ENCODE assay signal across 9 cellular contexts in genomic region chr2:20450201-20451108, GRCh38. TPM values are rescaled to one million over a fixed set of nuclear protein-coding genes. Genes with fewer than 3 reads are reported as not detected.
DNase-seq lines count a peak whose midpoint lies in the region; ATAC-seq lines count a peak whose summit lies in the region.
"Had no signal": no experiment of that assay in that cellular context is flagged by ENCODE, and none has a peak within 500 bp of the region (broad histone marks: within the 10 kb centered on the region; RNA-seq: fewer than 3 reads in every experiment).

No MANE protein-coding gene starts in this region.

- peak overlapping the region; percentile 78 for H3K27ac ChIP-seq in SK-N-MC

- DNase-seq in Ammon's horn (ENCODE audit: low spot score) (peak; percentile 95), SK-N-MC (ENCODE audit: low read depth, low spot score) (peak; percentile 55), foreskin melanocyte (peak; percentile 91), occipital lobe (lab: John Stamatoyannopoulos, UW) (peak; percentile 81), SHP77 treated with DMSO at 0.1 percent for 48 hours (lab: John Stamatoyannopoulos, UW) (no peak)
- no peak for DNase-seq in activated CD4-positive, alpha-beta T cell treated with anti-CD3 and anti-CD28 coated beads, Interleukin-2, amount 50 U/mL, for 48 hours
- no peak for DNase-seq in stimulated activated CD4-positive, alpha-beta T cell treated with anti-CD3 and anti-CD28 coated beads, Interleukin-4, amount 100 ng/mL, for 1 hour

- peak overlapping the region; percentile 97 for H3K4me3 ChIP-seq in SK-N-MC
- H3K4me3 ChIP-seq: GM12878 had no signal

- peak overlapping the region; percentile 32 for H3K9ac ChIP-seq in SK-N-MC (ENCODE audit: insufficient read length)

- ATAC-seq in HG03457 (IDR thresholded peaks at IDR 0.05; ENCODE audit: unreplicated experiment) = no peak
- ATAC-seq: GM12878 had no signal

- H3K9me3 ChIP-seq in SK-N-MC (ENCODE audit: low read depth, low read length) = no peaks in the 10 kb centered on the region

- H3K36me3 ChIP-seq in SK-N-MC (ENCODE audit: insufficient read depth, low read length) = peaks cover 12% of the 10 kb centered on the region

RNA-seq across cellular contexts. Expression of gene RHOB, which starts 3.6 kb away (rescaled TPM):
- total RNA-seq in occipital lobe = 296 TPM

Comparison
In these comparisons a context has a peak if more than half of its experiments do, and no peak if none do; other contexts are left out.
1. DNase-seq: peak in Ammon's horn (single experiment), SK-N-MC (single experiment), foreskin melanocyte (single experiment) and occipital lobe (single experiment); none in activated CD4-positive, alpha-beta T cell treated with anti-CD3 and anti-CD28 coated beads, Interleukin-2, amount 50 U/mL, for 48 hours (0 of 2), SHP77 treated with DMSO at 0.1 percent for 48 hours (single experiment) and stimulated activated CD4-positive, alpha-beta T cell treated with anti-CD3 and anti-CD28 coated beads, Interleukin-4, amount 100 ng/mL, for 1 hour (single experiment).